Comparison of ENCODE assay signal across 1 cellular context in genomic region chr3:48433472-48434118, GRCh38.
TF ChIP-seq lines count a peak whose summit lies in the region.

No MANE protein-coding gene starts in this region.

TF ChIP-seq in H1, 55 proteins besides CTCF, POLR2A, EP300 and RAD21:
- TF ChIP-seq HDAC6 (IDR thresholded peaks at IDR 0.05; ENCODE audit: low read depth, low read length) (no peak), SIX5 (IDR thresholded peaks at IDR 0.05; ENCODE audit: low read depth, low read length) (no peak), E2F6 (IDR thresholded peaks at IDR 0.05) (no peak), KDM1A (IDR thresholded peaks at IDR 0.05; ENCODE audit: borderline replicate concordance, low read length) (no peak), TAF7 (optimal IDR thresholded peaks at IDR 0.05; ENCODE audit: borderline replicate concordance, low read depth, low read length) (no peak), GTF2F1 (IDR thresholded peaks at IDR 0.05; ENCODE audit: borderline replicate concordance, low read depth, low read length) (no peak), CREB1 (IDR thresholded peaks at IDR 0.05) (no peak), SIN3A (conservative IDR thresholded peaks at IDR 0.05 in 1 of 2, IDR thresholded peaks at IDR 0.05 in 1 of 2; ENCODE audit: low read depth in 1 of 2, low read length in 2 of 2) (no peak), EGR1 (IDR thresholded peaks at IDR 0.05; ENCODE audit: borderline replicate concordance, low read depth, low read length) (no peak), KDM5A (IDR thresholded peaks at IDR 0.05; ENCODE audit: low read length) (no peak), SP4 (IDR thresholded peaks at IDR 0.05; ENCODE audit: low read length) (no peak), CHD1 (IDR thresholded peaks at IDR 0.05; ENCODE audit: low read depth, low read length) (no peak), SRF (IDR thresholded peaks at IDR 0.05; ENCODE audit: low read depth, low read length) (no peak), TCF12 (IDR thresholded peaks at IDR 0.05; ENCODE audit: low read depth, low read length) (no peak), GABPA (IDR thresholded peaks at IDR 0.05; ENCODE audit: borderline replicate concordance, insufficient read depth, low read length) (no peak), ZNF274 (IDR thresholded peaks at IDR 0.05; ENCODE audit: borderline replicate concordance, extremely low read depth, low read length) (no peak), MAFK (IDR thresholded peaks at IDR 0.05; ENCODE audit: low read depth, low read length) (no peak), POU5F1 (IDR thresholded peaks at IDR 0.05; ENCODE audit: low read depth, low read length) (no peak), RFX5 (IDR thresholded peaks at IDR 0.05; ENCODE audit: borderline replicate concordance, low read depth, low read length) (no peak)
